Comparison of ENCODE assay signal across 29 cellular contexts in the genomic region with DNA sequence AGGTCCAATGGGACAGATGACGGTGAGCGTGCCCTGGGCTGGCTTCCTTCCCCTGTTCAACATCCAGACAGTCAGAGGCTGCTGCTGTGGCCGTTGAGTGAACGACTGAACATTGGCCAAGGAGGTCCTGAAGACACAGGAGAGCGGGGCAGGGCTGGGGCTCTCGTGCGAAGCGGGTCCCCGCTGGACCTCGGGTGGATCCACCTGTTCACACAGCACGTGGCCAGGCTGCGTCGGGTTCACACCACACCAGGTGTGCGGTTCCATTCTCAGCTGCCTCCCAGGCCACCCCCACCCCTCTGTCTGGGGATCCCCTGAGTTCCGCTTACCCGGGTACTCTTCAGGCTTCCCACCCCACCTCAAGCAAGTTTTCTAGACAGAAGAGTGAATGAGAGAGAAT.
"Had no signal": no experiment of that assay in that cellular context is flagged by ENCODE, and none has a peak within 500 bp of the region (broad histone marks: within the 10 kb centered on the region; RNA-seq: fewer than 3 reads in every experiment).

No MANE protein-coding gene starts in this region.

- H3K36me3 Mint-ChIP-seq: naive thymus-derived CD8-positive, alpha-beta T cell; natural killer cell treated with Interleukin-12 subunit alpha and Interleukin-12 subunit beta and Interleukin-15 and Interleukin-18, amount 100 ng/mL, for 72 hours; neural progenitor cell; stimulated activated effector memory CD8-positive, alpha-beta T cell treated with anti-CD3 and anti-CD28 coated beads, Interleukin-12 subunit alpha, Interleukin-12 subunit beta, amount 100 ng/mL, for 72 hours; stimulated activated naive B cell treated with anti-CD40 and anti-IgM and Interleukin-4, amounts not matched to agents 10 μg/mL and 1 μg/mL and 100 μg/mL, for 72 hours had no signal

- H3K36me3 ChIP-seq: neural progenitor cell, neutrophil, ovary, right lobe of liver, sigmoid colon, thoracic aorta, thyroid gland, vagina had no signal

- H3K27ac ChIP-seq: neural progenitor cell, neutrophil, ovary, parathyroid adenoma, psoas muscle, right lobe of liver, sigmoid colon, stomach, thoracic aorta, thyroid gland, tibial nerve, upper lobe of left lung, vagina had no signal

- H3K4me3 Mint-ChIP-seq: naive thymus-derived CD8-positive, alpha-beta T cell; natural killer cell treated with Interleukin-12 subunit alpha and Interleukin-12 subunit beta and Interleukin-15 and Interleukin-18, amount 100 ng/mL, for 72 hours; neural progenitor cell; stimulated activated effector memory CD8-positive, alpha-beta T cell treated with anti-CD3 and anti-CD28 coated beads, Interleukin-12 subunit alpha, Interleukin-12 subunit beta, amount 100 ng/mL, for 72 hours; stimulated activated naive B cell treated with anti-CD40 and anti-IgM and Interleukin-4, amounts not matched to agents 10 μg/mL and 1 μg/mL and 100 μg/mL, for 72 hours; stimulated activated naive CD8-positive, alpha-beta T cell treated with anti-CD3 and anti-CD28 coated beads, Interleukin-15, Interleukin-2, amounts not matched to agents 100 ng/mL and 50 ng/mL, for 24 hours had no signal

- H3K79me2 ChIP-seq: parathyroid adenoma had no signal

- H3K4me1 ChIP-seq: parathyroid adenoma, right lobe of liver, upper lobe of left lung had no signal

- H2AFZ ChIP-seq: neural progenitor cell, parathyroid adenoma had no signal

- H3K27me3 Mint-ChIP-seq: natural killer cell treated with Interleukin-12 subunit alpha and Interleukin-12 subunit beta and Interleukin-15 and Interleukin-18, amount 100 ng/mL, for 72 hours; stimulated activated naive CD8-positive, alpha-beta T cell treated with anti-CD3 and anti-CD28 coated beads, Interleukin-15, Interleukin-2, amounts not matched to agents 100 ng/mL and 50 ng/mL, for 24 hours had no signal

- H3K4me3 ChIP-seq: neural progenitor cell, ovary, psoas muscle, right lobe of liver, sigmoid colon, stomach, thoracic aorta, thyroid gland, tibial nerve, upper lobe of left lung, vagina had no signal

- H3K27ac Mint-ChIP-seq: natural killer cell treated with Interleukin-12 subunit alpha and Interleukin-12 subunit beta and Interleukin-15 and Interleukin-18, amount 100 ng/mL, for 72 hours; progenitor cell of endocrine pancreas; stimulated activated effector memory CD8-positive, alpha-beta T cell treated with anti-CD3 and anti-CD28 coated beads, Interleukin-12 subunit alpha, Interleukin-12 subunit beta, amount 100 ng/mL, for 72 hours; stimulated activated naive B cell treated with anti-CD40 and anti-IgM and Interleukin-4, amounts not matched to agents 10 μg/mL and 1 μg/mL and 100 μg/mL, for 72 hours; stimulated activated naive CD8-positive, alpha-beta T cell treated with anti-CD3 and anti-CD28 coated beads, Interleukin-15, Interleukin-2, amounts not matched to agents 100 ng/mL and 50 ng/mL, for 24 hours had no signal

- H3K4me1 Mint-ChIP-seq: stimulated activated naive B cell treated with anti-CD40 and anti-IgM and Interleukin-4, amounts not matched to agents 10 μg/mL and 1 μg/mL and 100 μg/mL, for 72 hours had no signal

- H3K4me2 ChIP-seq: neural progenitor cell had no signal

- H3K27me3 ChIP-seq: neural progenitor cell, ovary, right lobe of liver, sigmoid colon, thyroid gland, tibial nerve, upper lobe of left lung, vagina had no signal

- H3K9me3 Mint-ChIP-seq: naive thymus-derived CD8-positive, alpha-beta T cell; natural killer cell treated with Interleukin-12 subunit alpha and Interleukin-12 subunit beta and Interleukin-15 and Interleukin-18, amount 100 ng/mL, for 72 hours; neural progenitor cell; stimulated activated effector memory CD8-positive, alpha-beta T cell treated with anti-CD3 and anti-CD28 coated beads, Interleukin-12 subunit alpha, Interleukin-12 subunit beta, amount 100 ng/mL, for 72 hours; stimulated activated naive B cell treated with anti-CD40 and anti-IgM and Interleukin-4, amounts not matched to agents 10 μg/mL and 1 μg/mL and 100 μg/mL, for 72 hours; stimulated activated naive CD8-positive, alpha-beta T cell treated with anti-CD3 and anti-CD28 coated beads, Interleukin-15, Interleukin-2, amounts not matched to agents 100 ng/mL and 50 ng/mL, for 24 hours had no signal

- H3K9me3 ChIP-seq: neutrophil, ovary, psoas muscle, right lobe of liver, sigmoid colon, stomach, thoracic aorta, thyroid gland, tibial nerve, upper lobe of left lung, vagina had no signal

- DNase-seq: naive thymus-derived CD8-positive, alpha-beta T cell; nucleus accumbens; ovary; posterior cingulate gyrus; psoas muscle; right cardiac atrium; right lobe of liver; sigmoid colon; small intestine; stimulated activated CD4-positive, alpha-beta T cell treated with anti-CD3 and anti-CD28 coated beads, Interleukin-15, amount 100 ng/mL, for 24 hours; stimulated activated CD4-positive, alpha-beta T cell treated with anti-CD3 and anti-CD28 coated beads, Interleukin-2, amount 100 ng/mL, for 24 hours; stimulated activated CD4-positive, alpha-beta T cell treated with anti-CD3 and anti-CD28 coated beads, Interleukin-2, amount 100 ng/mL, for 48 hours; stimulated activated CD4-positive, alpha-beta T cell treated with anti-CD3 and anti-CD28 coated beads, Interleukin-4, amount 100 ng/mL, for 24 hours; stimulated activated naive B cell treated with anti-CD40 and anti-IgM and Interleukin-4, amounts not matched to agents 10 μg/mL and 1 μg/mL and 100 μg/mL, for 72 hours; stimulated activated naive CD4-positive, alpha-beta T cell treated with Interleukin-2 at 50 U/mL for 16 hours; stomach; thyroid gland; trophoblast cell had no signal
